Comparison of ENCODE assay signal across 11 cellular contexts in the genomic region with DNA sequence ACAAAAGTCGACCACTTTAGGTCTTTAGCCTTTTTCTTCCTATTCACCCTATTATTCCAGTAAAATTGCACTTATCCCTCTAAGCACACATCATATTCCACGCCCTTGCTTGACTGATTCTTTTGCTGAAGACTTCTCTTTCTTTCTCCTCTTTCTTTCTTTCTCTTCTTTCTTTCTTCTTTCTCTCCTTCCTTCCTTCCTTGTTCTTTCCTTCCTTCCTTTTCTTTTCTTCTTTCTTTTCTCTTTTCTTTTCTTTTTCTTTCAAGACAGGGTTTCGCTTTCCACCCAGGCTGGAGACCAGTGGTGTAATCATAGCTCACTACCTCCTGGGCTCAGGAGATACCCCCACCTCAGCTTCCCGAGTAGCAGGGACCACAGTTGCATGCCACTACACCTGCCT.
"Had no signal": no experiment of that assay in that cellular context is flagged by ENCODE, and none has a peak within 500 bp of the region (broad histone marks: within the 10 kb centered on the region; RNA-seq: fewer than 3 reads in every experiment).

No MANE protein-coding gene starts in this region.

- H3K4me2 ChIP-seq: GM23338 had no signal

- ATAC-seq: GM23338, HCT116 had no signal

- H3K27ac Mint-ChIP-seq: GM23338, H9, HFFc6 had no signal

- H3K9ac ChIP-seq: GM23248 had no signal

- H2AFZ ChIP-seq: GM23248, GM23338 had no signal

- H3K9me3 Mint-ChIP-seq: HFFc6 had no signal

- DNase-seq: GM23248, GOT3, H7, H9, HCEC 1CT, HFFc6 had no signal

- H3K4me3 Mint-ChIP-seq: GM23338, H9, HFFc6 had no signal

- H3K9me3 ChIP-seq: HAP-1 had no signal

- H3K4me3 ChIP-seq: GM23248, GM23338, HAP-1 had no signal

- H3K4me1 ChIP-seq: HAP-1 had no signal

- H3K27ac ChIP-seq: GM23248 had no signal

- FAIRE-seq: H1, H54 had no signal

- H3K36me3 ChIP-seq: HAP-1 had no signal

- H3K4me1 Mint-ChIP-seq: GM23338 had no signal
